Comparison of ENCODE assay signal across 9 cellular contexts in genomic region chr2:85468704-85469349, GRCh38. TPM values are rescaled to one million over a fixed set of nuclear protein-coding genes. Genes with fewer than 3 reads are reported as not detected.
DNase-seq lines count a peak whose midpoint lies in the region; ATAC-seq and TF ChIP-seq lines count a peak whose summit lies in the region.
"Had no signal": no experiment of that assay in that cellular context is flagged by ENCODE, and none has a peak within 500 bp of the region (broad histone marks: within the 10 kb centered on the region; RNA-seq: fewer than 3 reads in every experiment).

No MANE protein-coding gene starts in this region.

- no peak for TF ChIP-seq EP300 in suprapubic skin (IDR thresholded peaks at IDR 0.05)

- no peak overlapping the region for H3K9ac ChIP-seq in fibroblast of lung (ENCODE audit: insufficient read depth, low read length)

- H3K4me3 ChIP-seq in fibroblast of lung (replicated peaks in 1 of 4; ENCODE audit: control extremely low read depth in 1 of 4, insufficient read depth in 1 of 4, low read depth in 3 of 4, low read length in 4 of 4) (no peak overlapping the region), osteoblast (ENCODE audit: insufficient read depth, low read length) (no peak overlapping the region), suprapubic skin (no peak overlapping the region)

- H4K20me1 ChIP-seq in fibroblast of lung (ENCODE audit: control insufficient read depth, extremely low read depth, insufficient read depth, low read length) (no peaks in the 10 kb centered on the region), osteoblast (ENCODE audit: insufficient read depth, low read length) (no peaks in the 10 kb centered on the region)

- TF ChIP-seq CTCF in fibroblast of lung (conservative IDR thresholded peaks at IDR 0.05 in 1 of 2, IDR thresholded peaks at IDR 0.05 in 1 of 2; ENCODE audit: low read depth in 1 of 2, low read length in 2 of 2) (no peak), osteoblast (IDR thresholded peaks at IDR 0.05; ENCODE audit: extremely low read depth, low read depth, low read length) (no peak), suprapubic skin (IDR thresholded peaks at IDR 0.05) (no peak)

- TF ChIP-seq POLR2A in suprapubic skin (IDR thresholded peaks at IDR 0.05): no peak

- WGBS in suprapubic skin: 67% methylated on average over 12 of the region's 12 CpGs

- DNase-seq in ELR (ENCODE audit: low read depth) (peak; percentile 18), NCI-H526 (lab: John Stamatoyannopoulos, UW) (peak; percentile 90 to 91), fibroblast of lung (ENCODE audit: low read depth in 2 of 2) (peak; percentile 47 to 79), osteoblast (ENCODE audit: insufficient read length, low spot score, missing footprints) (no peak), midbrain (lab: John Stamatoyannopoulos, UW) (no peak), suprapubic skin (ENCODE audit: low spot score in 2 of 2) (no peak)
- no peak for DNase-seq in activated naive CD4-positive, alpha-beta T cell treated with Interleukin-2 at 50 U/mL for 16 hours
- DNase-seq: activated naive CD8-positive, alpha-beta T cell treated with anti-CD3 and anti-CD28 coated beads for 36 hours had no signal

- H3K4me1 ChIP-seq in fibroblast of lung (ENCODE audit: control insufficient read depth, extremely low read depth, insufficient read depth, low read length) (no peaks in the 10 kb centered on the region), osteoblast (ENCODE audit: insufficient read depth, low read length) (peaks cover 8% of the 10 kb centered on the region), suprapubic skin (peaks cover 38% of the 10 kb centered on the region)

- no peaks in the 10 kb centered on the region for H3K27me3 ChIP-seq in fibroblast of lung (ENCODE audit: control insufficient read depth, insufficient read depth, low read length)
- H3K27me3 ChIP-seq in osteoblast (ENCODE audit: insufficient read depth, low read length): no peaks in the 10 kb centered on the region
- H3K27me3 ChIP-seq in suprapubic skin: no peaks in the 10 kb centered on the region

- no peak overlapping the region for H3K27ac ChIP-seq in fibroblast of lung (ENCODE audit: insufficient read depth, low read length)
- H3K27ac ChIP-seq in osteoblast (ENCODE audit: low read depth, low read length): no peak overlapping the region
- no peak overlapping the region for H3K27ac ChIP-seq in suprapubic skin

- no peak for ATAC-seq in HG02840 (IDR thresholded peaks at IDR 0.05; ENCODE audit: low FRiP score, unreplicated experiment)

- H2AFZ ChIP-seq in fibroblast of lung (ENCODE audit: low read length) (no peak overlapping the region), osteoblast (ENCODE audit: low read length) (peak overlapping the region; percentile 11)

- H3K79me2 ChIP-seq in fibroblast of lung (ENCODE audit: control insufficient read depth, insufficient read depth, low read length) (no peaks in the 10 kb centered on the region), osteoblast (ENCODE audit: insufficient read depth, low read length) (no peaks in the 10 kb centered on the region)

- H3K9me3 ChIP-seq in fibroblast of lung (ENCODE audit: control insufficient read depth, insufficient read depth, low read depth, low read length) (no peaks in the 10 kb centered on the region), osteoblast (ENCODE audit: low read depth, low read length) (no peaks in the 10 kb centered on the region), suprapubic skin (no peaks in the 10 kb centered on the region)

- H3K36me3 ChIP-seq in fibroblast of lung (ENCODE audit: control insufficient read depth, insufficient read depth, low read length) (no peaks in the 10 kb centered on the region), osteoblast (ENCODE audit: insufficient read depth, low read length) (no peaks in the 10 kb centered on the region), suprapubic skin (no peaks in the 10 kb centered on the region)

- H3K4me2 ChIP-seq in fibroblast of lung (ENCODE audit: extremely low read depth, insufficient read depth, low read length) (no peak overlapping the region), osteoblast (ENCODE audit: insufficient read depth, low read length) (no peak overlapping the region)

RNA-seq across cellular contexts. Expression of gene SH2D6, which starts 50.3 kb away (rescaled TPM):
- 0.77 and 2.1 TPM in 2 replicates for total RNA-seq in fibroblast of lung
- 0.16 and 0.29 TPM in 2 replicates for polyA plus RNA-seq in fibroblast of lung
- polyA plus RNA-seq in fibroblast of lung (2012): 0.30 and 0.32 TPM in 2 replicates
- not detected in 2 replicates for polyA minus RNA-seq in fibroblast of lung (ENCODE audit: low replicate concordance)
- under 0.01 TPM in 1 of 2 replicates, not detected in the other for total RNA-seq in osteoblast
- not detected for total RNA-seq in suprapubic skin

RNA-seq across cellular contexts. Expression of gene CAPG, which starts 58.7 kb away (rescaled TPM):
- total RNA-seq in fibroblast of lung (105 and 193 TPM in 2 replicates), osteoblast (97.2 and 140 TPM in 2 replicates), suprapubic skin (100 to 1,000 TPM; 139 to 212 (median 172) TPM)
- polyA plus RNA-seq in fibroblast of lung: 43.8 and 159 TPM in 2 replicates
- 64.0 and 211 TPM in 2 replicates for polyA plus RNA-seq in fibroblast of lung (2012)
- 38.6 and 96.8 TPM in 2 replicates for polyA minus RNA-seq in fibroblast of lung (ENCODE audit: low replicate concordance)

Comparison
In these comparisons a context has a peak if more than half of its experiments do, and no peak if none do; other contexts are left out.
1. DNase-seq: peak in ELR (single experiment), NCI-H526 (2 of 2) and fibroblast of lung (2 of 2); none in osteoblast (single experiment), midbrain (single experiment), activated naive CD4-positive, alpha-beta T cell treated with Interleukin-2 at 50 U/mL for 16 hours (single experiment) and suprapubic skin (0 of 2).